Comparison of ENCODE assay signal across 14 cellular contexts in genomic region chr12:11707535-11707934, GRCh38. TPM values are rescaled to one million over a fixed set of nuclear protein-coding genes. Genes with fewer than 3 reads are reported as not detected.
DNase-seq lines count a peak whose midpoint lies in the region; ATAC-seq and TF ChIP-seq lines count a peak whose summit lies in the region.
"Had no signal": no experiment of that assay in that cellular context is flagged by ENCODE, and none has a peak within 500 bp of the region (broad histone marks: within the 10 kb centered on the region; RNA-seq: fewer than 3 reads in every experiment).

No MANE protein-coding gene starts in this region.

- intact Hi-C loops in left ventricle myocardium inferior (cut with micrococcal nuclease): no loop called here

- peaks cover 26% of the 10 kb centered on the region for H3K4me1 Mint-ChIP-seq in WTC11

- no peak overlapping the region for H3K9ac ChIP-seq in rectal smooth muscle tissue (ENCODE audit: low read length)

- no peaks in the 10 kb centered on the region for H3K36me3 Mint-ChIP-seq in WTC11

- no peak overlapping the region for H3K4me3 Mint-ChIP-seq in WTC11
- H3K4me3 Mint-ChIP-seq: B cell had no signal

- H3K9me3 Mint-ChIP-seq in WTC11: peaks cover 3% of the 10 kb centered on the region; the same call in 1 of the 2 replicates

- in situ Hi-C loops in GM13977 (cut with MboI; ENCODE audit: low pct_unique_long_range_greater_than_20kb, low sequenced_read_pairs, unreplicated experiment): no loop called here

- H3K4me1 ChIP-seq in left ventricle myocardium inferior: peaks cover 64% of the 10 kb centered on the region
- H3K4me1 ChIP-seq in rectal smooth muscle tissue (ENCODE audit: control insufficient read depth, insufficient read depth, low read length): peaks cover 41% of the 10 kb centered on the region

- H3K27me3 ChIP-seq in left ventricle myocardium inferior (ENCODE audit: low read depth) (no peaks in the 10 kb centered on the region), rectal smooth muscle tissue (ENCODE audit: control insufficient read depth, insufficient read depth, low read length) (no peaks in the 10 kb centered on the region)

- 0 out of 2 replicates have a peak overlapping the region, but pooled peaks have one; percentile 20 for H3K27ac Mint-ChIP-seq in WTC11
- H3K27ac Mint-ChIP-seq: B cell had no signal

- H3K27ac ChIP-seq in left ventricle myocardium inferior (replicated peaks) (peak overlapping the region; percentile 62), rectal smooth muscle tissue (ENCODE audit: low read depth, low read length) (peak overlapping the region; percentile 87)

- no peak for TF ChIP-seq CTCF in WTC11 (IDR thresholded peaks at IDR 0.05)
- no peak for TF ChIP-seq CTCF in left ventricle myocardium inferior (IDR thresholded peaks at IDR 0.05; ENCODE audit: borderline replicate concordance)
- TF ChIP-seq CTCF in GM13977 (IDR thresholded peaks at IDR 0.05; ENCODE audit: extremely low read depth, insufficient read depth, missing control alignments): no peak

- no peaks in the 10 kb centered on the region for H3K27me3 Mint-ChIP-seq in WTC11 (ENCODE audit: low read depth)
- H3K27me3 Mint-ChIP-seq: B cell had no signal

- DNase-seq in HT-29 (ENCODE audit: low spot score) (peak; percentile 66), WTC11 (ENCODE audit: low spot score) (no peak), left ventricle myocardium inferior (peak; percentile 56), GM13977 (ENCODE audit: low spot score) (no peak)
- no peak for DNase-seq in stimulated activated CD8-positive, alpha-beta memory T cell treated with anti-CD3 and anti-CD28 coated beads, Interleukin-4, amount 100 ng/mL, for 48 hours
- DNase-seq: activated gamma-delta T cell treated with Interleukin-2 at 50 U/mL for 16 hours, KBM-7, NCI-H1436, SHP77 treated with DMSO at 0.1 percent for 48 hours had no signal

- CTCF ChIA-PET in WTC11 (lab: Charles Lee): interaction anchor here (2.3 kb wide), 1 partner anchor 27 kb away, joined by 8 read pairs; no protein-coding TSS in a partner anchor

- ATAC-seq in WTC11: no peak
- no peak for ATAC-seq in GM21381 (IDR thresholded peaks at IDR 0.05; ENCODE audit: unreplicated experiment)
- ATAC-seq in HG03521 (IDR thresholded peaks at IDR 0.05; ENCODE audit: unreplicated experiment): no peak
- ATAC-seq: GM12878 had no signal

- POLR2A ChIA-PET in WTC11 (lab: Charles Lee): no interaction called here

- H3K4me3 ChIP-seq in left ventricle myocardium inferior (no peak overlapping the region), rectal smooth muscle tissue (ENCODE audit: low read length) (no peak overlapping the region)
- H3K4me3 ChIP-seq: GM12878 had no signal

- H3K36me3 ChIP-seq in left ventricle myocardium inferior (no peaks in the 10 kb centered on the region), rectal smooth muscle tissue (ENCODE audit: control insufficient read depth, insufficient read depth, low read length) (no peaks in the 10 kb centered on the region)

- H3K9me3 ChIP-seq in left ventricle myocardium inferior (replicated peaks): no peaks in the 10 kb centered on the region

TF ChIP-seq in WTC11, 78 proteins besides CTCF, POLR2A, EP300 and RAD21:
- TF ChIP-seq IRF2 (CRISPR knock-in tag; IDR thresholded peaks at IDR 0.05; ENCODE audit: borderline replicate concordance, low read depth) (no peak), ZNF138 (CRISPR knock-in tag; conservative IDR thresholded peaks at IDR 0.05) (no peak), IRF1 (CRISPR knock-in tag; IDR thresholded peaks at IDR 0.05) (no peak), ZNF396 (CRISPR knock-in tag; IDR thresholded peaks at IDR 0.05; ENCODE audit: borderline replicate concordance) (no peak), OVOL2 (CRISPR knock-in tag; IDR thresholded peaks at IDR 0.05; ENCODE audit: borderline replicate concordance) (no peak), ESRRA (CRISPR knock-in tag; IDR thresholded peaks at IDR 0.05; ENCODE audit: borderline replicate concordance) (no peak), ETV6 (CRISPR knock-in tag; IDR thresholded peaks at IDR 0.05) (no peak), SOX15 (CRISPR knock-in tag; IDR thresholded peaks at IDR 0.05) (no peak), TEAD4 (CRISPR knock-in tag; IDR thresholded peaks at IDR 0.05) (no peak), ZNF219 (CRISPR knock-in tag; IDR thresholded peaks at IDR 0.05; ENCODE audit: borderline replicate concordance) (no peak), PRRX2 (CRISPR knock-in tag; IDR thresholded peaks at IDR 0.05) (no peak), ZNF671 (CRISPR knock-in tag; IDR thresholded peaks at IDR 0.05) (no peak), MYBL2 (CRISPR knock-in tag; IDR thresholded peaks at IDR 0.05) (no peak), ZNF232 (CRISPR knock-in tag; IDR thresholded peaks at IDR 0.05) (no peak), ZNF281 (CRISPR knock-in tag; IDR thresholded peaks at IDR 0.05) (no peak), STAT6 (CRISPR knock-in tag; conservative IDR thresholded peaks at IDR 0.05; ENCODE audit: low read depth) (no peak), ATF2 (CRISPR knock-in tag; IDR thresholded peaks at IDR 0.05; ENCODE audit: borderline replicate concordance, low read depth) (no peak), TP53 (CRISPR knock-in tag; IDR thresholded peaks at IDR 0.05) (no peak), GRHL2 (CRISPR knock-in tag; IDR thresholded peaks at IDR 0.05; ENCODE audit: insufficient replicate concordance, severe bottlenecking) (no peak)
- TF ChIP-seq, protein P1, sequence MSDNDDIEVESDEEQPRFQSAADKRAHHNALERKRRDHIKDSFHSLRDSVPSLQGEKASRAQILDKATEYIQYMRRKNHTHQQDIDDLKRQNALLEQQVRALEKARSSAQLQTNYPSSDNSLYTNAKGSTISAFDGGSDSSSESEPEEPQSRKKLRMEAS (CRISPR knock-in tag; IDR thresholded peaks at IDR 0.05): no peak

RNA-seq across cellular contexts. Expression of gene ETV6, which starts 58.1 kb away (rescaled TPM):
- 16.5 and 16.8 TPM in 2 replicates for total RNA-seq in HT-29 (2014; rRNA removed; shearing (Covaris generic))
- total RNA-seq in WTC11 (2021): 13.8 to 23.5 TPM (median 16.7 TPM) in 3 replicates
- total RNA-seq in left ventricle myocardium inferior: 16.9 TPM

Comparison
In these comparisons a context has a peak if more than half of its experiments do, and no peak if none do; other contexts are left out.
1. DNase-seq: peak in HT-29 (single experiment) and left ventricle myocardium inferior (single experiment); none in WTC11 (single experiment), stimulated activated CD8-positive, alpha-beta memory T cell treated with anti-CD3 and anti-CD28 coated beads, Interleukin-4, amount 100 ng/mL, for 48 hours (single experiment) and GM13977 (single experiment).